1 cellular context compared by ENCODE assay signal in the genomic region with DNA sequence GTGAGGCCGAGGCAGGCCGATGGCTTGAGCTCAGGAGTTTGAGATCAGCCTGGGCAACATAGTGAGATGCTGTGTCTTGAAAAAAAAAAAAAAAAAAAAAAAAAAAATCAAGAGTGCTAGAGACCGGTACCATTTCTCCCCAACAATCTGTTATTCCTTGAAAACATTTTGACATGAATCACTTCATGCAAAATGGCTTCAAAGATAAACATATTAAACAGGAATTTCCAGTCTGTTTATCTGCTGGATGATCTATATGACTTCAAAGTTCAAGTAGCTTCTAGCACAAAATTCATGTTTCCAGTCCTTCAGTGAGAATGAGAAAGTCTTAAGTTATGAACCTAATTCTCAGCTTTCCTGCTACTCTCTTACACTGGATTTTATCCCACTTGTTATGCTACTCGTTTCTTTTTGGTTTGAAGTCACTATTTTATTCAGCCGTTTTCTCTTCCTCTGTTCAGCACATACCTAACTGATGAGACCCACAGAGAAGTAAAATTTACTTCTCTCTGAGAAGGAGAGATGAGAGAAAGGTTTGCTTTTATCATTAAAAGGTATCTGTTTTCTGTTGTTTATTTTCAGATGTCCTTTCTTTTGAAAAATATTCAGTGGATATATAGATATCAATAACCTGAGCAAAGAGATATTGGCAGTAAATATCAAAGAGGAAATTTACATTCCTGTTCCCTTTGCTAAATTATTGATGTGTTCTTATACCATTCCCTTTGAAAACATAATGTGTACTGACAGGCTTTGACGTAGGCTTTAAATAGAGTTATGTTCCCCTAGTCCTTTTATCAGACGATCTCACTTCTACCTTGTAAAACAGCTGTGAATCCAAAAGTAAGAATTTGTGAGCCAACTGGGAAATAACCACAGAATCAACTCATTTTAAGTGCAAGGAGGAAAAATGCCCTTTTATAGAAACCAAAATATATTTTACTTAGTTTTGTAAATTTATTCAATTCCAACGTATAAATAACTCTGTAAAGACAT.
TF ChIP-seq lines count a peak whose summit lies in the region.

No MANE protein-coding gene starts in this region.

TF ChIP-seq in SK-N-SH treated with all-trans-retinoic acid at 6 μM for 48 hours, 23 proteins besides CTCF, POLR2A, EP300 and RAD21 (continued from another document):
- TF ChIP-seq CSRNP3 (CRISPR knock-in tag; IDR thresholded peaks at IDR 0.05) (no peak), RARB (CRISPR knock-in tag; IDR thresholded peaks at IDR 0.05) (no peak), TCF4 (CRISPR knock-in tag; IDR thresholded peaks at IDR 0.05; ENCODE audit: borderline replicate concordance) (no peak), SNAI2 (CRISPR knock-in tag; IDR thresholded peaks at IDR 0.05) (no peak), TSHZ2 (CRISPR knock-in tag; IDR thresholded peaks at IDR 0.05) (no peak)
- TF ChIP-seq, protein P1, sequence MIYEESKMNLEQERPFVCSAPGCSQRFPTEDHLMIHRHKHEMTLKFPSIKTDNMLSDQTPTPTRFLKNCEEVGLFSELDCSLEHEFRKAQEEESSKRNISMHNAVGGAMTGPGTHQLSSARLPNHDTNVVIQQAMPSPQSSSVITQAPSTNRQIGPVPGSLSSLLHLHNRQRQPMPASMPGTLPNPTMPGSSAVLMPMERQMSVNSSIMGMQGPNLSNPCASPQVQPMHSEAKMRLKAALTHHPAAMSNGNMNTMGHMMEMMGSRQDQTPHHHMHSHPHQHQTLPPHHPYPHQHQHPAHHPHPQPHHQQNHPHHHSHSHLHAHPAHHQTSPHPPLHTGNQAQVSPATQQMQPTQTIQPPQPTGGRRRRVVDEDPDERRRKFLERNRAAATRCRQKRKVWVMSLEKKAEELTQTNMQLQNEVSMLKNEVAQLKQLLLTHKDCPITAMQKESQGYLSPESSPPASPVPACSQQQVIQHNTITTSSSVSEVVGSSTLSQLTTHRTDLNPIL (CRISPR knock-in tag; IDR thresholded peaks at IDR 0.05; ENCODE audit: low read depth), result no peak
